ENCODE assay signal across 27 cellular contexts in the genomic region with DNA sequence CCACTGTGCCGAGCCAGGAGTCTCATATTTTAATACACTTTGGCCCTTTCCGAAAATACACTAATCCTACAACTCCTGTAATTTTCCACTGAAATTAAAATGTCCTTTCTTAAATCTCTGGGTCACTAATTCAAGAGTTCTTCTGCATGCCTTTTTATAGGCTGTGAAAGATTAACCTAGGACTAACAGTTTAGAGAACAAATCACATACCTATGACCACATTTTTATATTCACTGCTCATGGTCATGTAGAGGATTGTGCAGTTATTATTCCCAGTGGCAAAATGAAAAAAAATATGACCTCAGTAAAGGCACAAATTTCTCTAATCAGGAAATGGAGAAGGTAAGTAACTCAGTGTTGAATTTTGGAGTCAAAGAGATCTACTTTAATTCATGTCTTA. TPM values are rescaled to one million over a fixed set of nuclear protein-coding genes. Genes with fewer than 3 reads are reported as not detected.
"Had no signal": no experiment of that assay in that cellular context is flagged by ENCODE, and none has a peak within 500 bp of the region (broad histone marks: within the 10 kb centered on the region; RNA-seq: fewer than 3 reads in every experiment).

No MANE protein-coding gene starts in this region.

- H3K36me3 Mint-ChIP-seq: activated naive CD8-positive, alpha-beta T cell treated with anti-CD3 and anti-CD28 coated beads for 36 hours had no signal

- H3K4me1 Mint-ChIP-seq: activated CD4-positive, alpha-beta T cell treated with anti-CD3 and anti-CD28 coated beads, Interleukin-2, amount 10 ng/mL, durations not matched to agents 24 days and 14 days; activated naive CD8-positive, alpha-beta T cell treated with anti-CD3 and anti-CD28 coated beads for 36 hours; activated T-helper 17 cell treated with anti-CD3 and anti-CD28 coated beads, Interleukin-2, amount 50 U/mL, for 72 hours had no signal

- H3K4me3 ChIP-seq: ascending aorta, MG63, SJCRH30, SK-N-MC had no signal

- H3K36me3 ChIP-seq: ascending aorta, MG63, SJCRH30 had no signal

- H3K9me3 ChIP-seq: ascending aorta, MG63, SJCRH30 had no signal

- DNase-seq: activated CD4-positive, alpha-beta T cell treated with anti-CD3 and anti-CD28 coated beads, Interleukin-2, amount 10 ng/mL, durations not matched to agents 24 days and 14 days; activated CD4-positive, alpha-beta T cell treated with anti-CD3 and anti-CD28 coated beads, Interleukin-2, amount 50 U/mL, for 4 hours; activated CD8-positive, alpha-beta T cell treated with anti-CD3 and anti-CD28 coated beads for 36 hours; activated effector memory CD4-positive, alpha-beta T cell treated with anti-CD3 and anti-CD28 coated beads, Interleukin-2, amount 50 U/mL, for 16 hours; activated naive CD4-positive, alpha-beta T cell; activated naive CD4-positive, alpha-beta T cell treated with anti-CD3 and anti-CD28 coated beads, Interleukin-2, amount 50 U/mL, for 16 hours; activated naive CD8-positive, alpha-beta T cell treated with anti-CD3 and anti-CD28 coated beads for 36 hours; activated T-cell treated with anti-CD3 and anti-CD28 coated beads, Interleukin-2, amount 50 U/mL, for 1 hour; activated T-cell treated with anti-CD3 and anti-CD28 coated beads, Interleukin-2, amount 50 U/mL, for 72 hours; amygdala; Kasumi-1; KG1; MG63; MV-4-11; NCI-H1092; NCI-H1436 treated with DMSO at 0.1 percent for 48 hours; NCI-H1694 treated with DMSO at 0.1 percent for 48 hours; NCI-H2029; NCI-H345; NCI-H524 treated with DMSO at 0.1 percent for 48 hours; SHP77; SJCRH30; T1000 had no signal

- H3K9me3 Mint-ChIP-seq: activated CD4-positive, alpha-beta T cell treated with anti-CD3 and anti-CD28 coated beads, Interleukin-2, amount 10 ng/mL, durations not matched to agents 24 days and 14 days; activated CD8-positive, alpha-beta T cell treated with anti-CD3 and anti-CD28 coated beads for 36 hours; activated naive CD8-positive, alpha-beta T cell treated with anti-CD3 and anti-CD28 coated beads for 36 hours; activated T-cell treated with anti-CD3 and anti-CD28 coated beads, Interleukin-2, amount 50 U/mL, for 72 hours; activated T-helper 17 cell treated with anti-CD3 and anti-CD28 coated beads, Interleukin-2, amount 50 U/mL, for 72 hours had no signal

- H3K27me3 Mint-ChIP-seq: activated CD4-positive, alpha-beta T cell treated with anti-CD3 and anti-CD28 coated beads, Interleukin-2, amount 10 ng/mL, durations not matched to agents 24 days and 14 days; activated CD8-positive, alpha-beta T cell treated with anti-CD3 and anti-CD28 coated beads for 36 hours; activated naive CD8-positive, alpha-beta T cell treated with anti-CD3 and anti-CD28 coated beads for 36 hours; activated T-helper 17 cell treated with anti-CD3 and anti-CD28 coated beads, Interleukin-2, amount 50 U/mL, for 72 hours had no signal

- H3K27me3 ChIP-seq: ascending aorta, MG63, SJCRH30 had no signal

- H3K4me1 ChIP-seq: ascending aorta, SJCRH30 had no signal

- H3K4me3 Mint-ChIP-seq: activated CD4-positive, alpha-beta T cell treated with anti-CD3 and anti-CD28 coated beads, Interleukin-2, amount 10 ng/mL, durations not matched to agents 24 days and 14 days; activated CD8-positive, alpha-beta T cell treated with anti-CD3 and anti-CD28 coated beads for 36 hours; activated naive CD8-positive, alpha-beta T cell treated with anti-CD3 and anti-CD28 coated beads for 36 hours; activated T-cell treated with anti-CD3 and anti-CD28 coated beads, Interleukin-2, amount 50 U/mL, for 72 hours; activated T-helper 17 cell treated with anti-CD3 and anti-CD28 coated beads, Interleukin-2, amount 50 U/mL, for 72 hours had no signal

- H3K27ac Mint-ChIP-seq: activated CD4-positive, alpha-beta T cell treated with anti-CD3 and anti-CD28 coated beads, Interleukin-2, amount 10 ng/mL, durations not matched to agents 24 days and 14 days; activated CD8-positive, alpha-beta T cell treated with anti-CD3 and anti-CD28 coated beads for 36 hours; activated naive CD8-positive, alpha-beta T cell treated with anti-CD3 and anti-CD28 coated beads for 36 hours; activated T-cell treated with anti-CD3 and anti-CD28 coated beads, Interleukin-2, amount 50 U/mL, for 72 hours; activated T-helper 17 cell treated with anti-CD3 and anti-CD28 coated beads, Interleukin-2, amount 50 U/mL, for 72 hours had no signal

- ATAC-seq: activated CD8-positive, alpha-beta T cell treated with anti-CD3 and anti-CD28 coated beads for 36 hours; activated T-cell treated with anti-CD3 and anti-CD28 coated beads, Interleukin-2, amount 50 U/mL, for 72 hours; activated T-helper 17 cell treated with anti-CD3 and anti-CD28 coated beads, Interleukin-2, amount 50 U/mL, for 72 hours; Panc1 had no signal

- H3K27ac ChIP-seq: ascending aorta, SJCRH30, SK-N-MC had no signal

RNA-seq across cellular contexts. Expression of gene SLCO4C1, which starts 33.4 kb away (rescaled TPM):
- total RNA-seq: ascending aorta, SJCRH30 had no signal
